7 cellular contexts compared by ENCODE assay signal in genomic region chr12:6965026-6965661, GRCh38. TPM values are rescaled to one million over a fixed set of nuclear protein-coding genes. Genes with fewer than 3 reads are reported as not detected.
DNase-seq lines count a peak whose midpoint lies in the region; ATAC-seq and TF ChIP-seq lines count a peak whose summit lies in the region.

No MANE protein-coding gene starts in this region.

- H3K4me3 ChIP-seq in HUES6 (ENCODE audit: low read depth, low read length) = no peak overlapping the region

- H3K9ac ChIP-seq in HUES6 (ENCODE audit: low read length) = peak overlapping the region; percentile 12

- no peaks in the 10 kb centered on the region for H3K27me3 ChIP-seq in HUES6 (ENCODE audit: control insufficient read depth, insufficient read depth, low read length)

- TF ChIP-seq POLR2A in GM18505 (IDR thresholded peaks at IDR 0.05; ENCODE audit: borderline replicate concordance, extremely low read depth, insufficient read depth, insufficient read length) = no peak

- no peaks in the 10 kb centered on the region for H3K9me3 Mint-ChIP-seq in stimulated activated effector memory CD8-positive, alpha-beta T cell treated with anti-CD3 and anti-CD28 coated beads, Interleukin-12 subunit alpha, Interleukin-12 subunit beta, amount 100 ng/mL, for 72 hours

- H3K36me3 Mint-ChIP-seq in stimulated activated effector memory CD8-positive, alpha-beta T cell treated with anti-CD3 and anti-CD28 coated beads, Interleukin-12 subunit alpha, Interleukin-12 subunit beta, amount 100 ng/mL, for 72 hours = peaks cover 90% of the 10 kb centered on the region

- peak; percentile 32 for ATAC-seq in GM18505 (IDR thresholded peaks at IDR 0.05; ENCODE audit: unreplicated experiment)
- ATAC-seq in stimulated activated effector memory CD8-positive, alpha-beta T cell treated with anti-CD3 and anti-CD28 coated beads, Interleukin-12 subunit alpha, Interleukin-12 subunit beta, amount 100 ng/mL, for 72 hours = peak; percentile 51

- peaks cover 51% of the 10 kb centered on the region for H3K36me3 ChIP-seq in HUES6 (ENCODE audit: control insufficient read depth, insufficient read depth, low read length)

- H3K4me3 Mint-ChIP-seq in stimulated activated effector memory CD8-positive, alpha-beta T cell treated with anti-CD3 and anti-CD28 coated beads, Interleukin-12 subunit alpha, Interleukin-12 subunit beta, amount 100 ng/mL, for 72 hours = peak overlapping the region; percentile 13

- peak overlapping the region; percentile 93 for H3K27ac Mint-ChIP-seq in stimulated activated effector memory CD8-positive, alpha-beta T cell treated with anti-CD3 and anti-CD28 coated beads, Interleukin-12 subunit alpha, Interleukin-12 subunit beta, amount 100 ng/mL, for 72 hours

- H3K9me3 ChIP-seq in HUES6 (ENCODE audit: control insufficient read depth, insufficient read depth, low read depth, low read length) = no peaks in the 10 kb centered on the region

- DNase-seq in NOMO-1 treated with dmso at 0.1 percent for 144 hours (lab: John Stamatoyannopoulos, UW; ENCODE audit: unreplicated experiment) (peak; percentile 77), epithelial cell of prostate (ENCODE audit: low read depth, low spot score) (peak; percentile 72), myocyte (ENCODE audit: low read depth) (peak; percentile 91)
- DNase-seq in activated CD8-positive, alpha-beta memory T cell treated with anti-CD3 and anti-CD28 coated beads, Interleukin-2, amount 50 U/mL, for 48 hours = peak; percentile 95
- peak; percentile 87 to 91 for DNase-seq in stimulated activated effector memory CD8-positive, alpha-beta T cell treated with anti-CD3 and anti-CD28 coated beads, Interleukin-12 subunit alpha, Interleukin-12 subunit beta, amount 100 ng/mL, for 72 hours (ENCODE audit: low spot score in 2 of 2)

- H3K4me1 Mint-ChIP-seq in stimulated activated effector memory CD8-positive, alpha-beta T cell treated with anti-CD3 and anti-CD28 coated beads, Interleukin-12 subunit alpha, Interleukin-12 subunit beta, amount 100 ng/mL, for 72 hours = peaks cover 55% of the 10 kb centered on the region

- peak overlapping the region; percentile 68 for H3K27ac ChIP-seq in HUES6 (ENCODE audit: low read depth, low read length)
- H3K27ac ChIP-seq in epithelial cell of prostate = peak overlapping the region; percentile 95

- peaks cover 38% of the 10 kb centered on the region for H3K4me1 ChIP-seq in HUES6 (ENCODE audit: control insufficient read depth, insufficient read depth, low read length)

RNA-seq across cellular contexts. Expression of gene PHB2, which starts 5.3 kb away (rescaled TPM):
- 222 and 275 TPM in 2 replicates for total RNA-seq in myocyte
- 163 TPM for polyA plus RNA-seq in myocyte (2012)

RNA-seq across cellular contexts. Expression of gene EMG1, which starts 5.6 kb away (rescaled TPM):
- 33.3 and 52.3 TPM in 2 replicates for total RNA-seq in myocyte
- 50.7 TPM for polyA plus RNA-seq in myocyte (2012)

RNA-seq across cellular contexts. Expression of gene PTPN6, which starts 14.0 kb away (rescaled TPM):
- total RNA-seq in myocyte = 1.5 TPM in 1 of 2 replicates, not detected in the other
- 0.76 TPM for polyA plus RNA-seq in myocyte (2012)

RNA-seq across cellular contexts. Expression of gene C12orf57, which starts 21.3 kb away (rescaled TPM):
- total RNA-seq in myocyte = 116 and 166 TPM in 2 replicates
- 196 TPM for polyA plus RNA-seq in myocyte (2012)

RNA-seq across cellular contexts. Expression of gene RNU7-1, which starts 21.5 kb away (rescaled TPM):
- total RNA-seq in myocyte = not detected in 2 replicates
- polyA plus RNA-seq in myocyte (2012) = not detected
